ENCODE assay signal across 13 cellular contexts in the genomic region with DNA sequence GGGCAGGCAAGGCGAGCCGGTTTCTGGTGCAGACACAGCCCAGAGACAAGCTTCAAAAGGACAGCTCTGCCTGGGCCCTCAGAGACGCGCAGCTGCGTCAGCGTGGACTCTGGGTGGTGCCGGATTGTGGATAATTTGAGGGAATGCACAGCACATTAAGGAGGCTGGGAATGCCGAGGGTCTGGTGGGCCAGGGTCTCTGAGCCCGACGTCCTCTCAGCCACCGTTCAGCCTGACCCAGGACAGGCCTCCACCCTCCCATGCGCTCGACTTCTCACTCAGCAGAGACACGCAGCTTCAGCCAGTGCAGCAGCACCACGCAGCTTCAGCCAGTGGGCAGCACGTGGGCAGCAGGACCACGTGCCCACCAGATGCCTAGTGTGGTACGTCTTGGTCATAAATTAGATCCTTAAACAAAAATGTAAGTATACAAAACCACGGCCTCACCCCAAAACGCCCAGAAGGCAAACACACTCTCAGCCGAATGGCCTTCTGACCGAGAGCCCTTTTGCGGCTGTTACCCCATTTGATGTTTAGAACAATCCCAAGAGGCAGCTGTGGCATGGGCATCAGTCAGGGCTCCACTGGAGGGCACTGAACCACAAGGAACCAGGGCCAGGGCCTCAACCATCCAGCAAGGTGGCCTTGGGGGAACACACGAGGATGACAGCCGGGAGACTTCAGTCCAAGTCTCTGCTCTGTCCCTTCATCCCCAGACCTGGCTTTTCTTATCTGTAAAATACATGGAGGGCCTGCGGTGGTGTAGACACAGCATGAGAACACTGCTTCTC.
DNase-seq lines count a peak whose midpoint lies in the region; ATAC-seq and TF ChIP-seq lines count a peak whose summit lies in the region.
"Had no signal": no experiment of that assay in that cellular context is flagged by ENCODE, and none has a peak within 500 bp of the region (broad histone marks: within the 10 kb centered on the region; RNA-seq: fewer than 3 reads in every experiment).

No MANE protein-coding gene starts in this region.

- DNase-seq in ELR (ENCODE audit: low read depth): peak; percentile 18
- no peak for DNase-seq in Panc1 (ENCODE audit: low read depth, low spot score)
- peak; percentile 7 for DNase-seq in glomerular visceral epithelial cell (ENCODE audit: extremely low spot score)
- no peak for DNase-seq in sciatic nerve (ENCODE audit: low spot score)
- no peak for DNase-seq in NCI-H1694 treated with DMSO at 0.1 percent for 48 hours (lab: John Stamatoyannopoulos, UW)
- no peak for DNase-seq in activated gamma-delta T cell treated with Interleukin-2 at 50 U/mL for 16 hours
- no peak for DNase-seq in AML-193 (lab: John Stamatoyannopoulos, UW)
- DNase-seq: activated gamma-delta T cell, islet precursor cell, NCI-H1048, NCI-H526 had no signal

- in situ Hi-C loops in Panc1 (cut with HindIII; ENCODE audit: low pct_unique_long_range_greater_than_20kb, low sequenced_read_pairs): no loop called here

- H3K36me3 ChIP-seq in Panc1 (ENCODE audit: control insufficient read depth, insufficient read depth, low read length): no peaks in the 10 kb centered on the region
- H3K36me3 ChIP-seq: SJSA1 had no signal

- TF ChIP-seq CTCF in Panc1 (IDR thresholded peaks at IDR 0.05): no peak

- H3K4me1 ChIP-seq in Panc1 (ENCODE audit: control insufficient read depth, insufficient read depth, low read length): no peaks in the 10 kb centered on the region

- no TSS peak for BruUV-seq in Panc1 (replicated peaks; lab: Mats Ljungman, UMichigan)

- no peak overlapping the region for H3K27ac ChIP-seq in Panc1 (ENCODE audit: low read length)
- H3K27ac ChIP-seq: SJSA1 had no signal

- H3K27me3 ChIP-seq in Panc1 (ENCODE audit: control insufficient read depth, insufficient read depth, low read length): no peaks in the 10 kb centered on the region
- H3K27me3 ChIP-seq: SJSA1 had no signal

- intact Hi-C loops in Panc1 (cut with micrococcal nuclease; ENCODE audit: unreplicated experiment) (no loop called here), sciatic nerve (cut with DNase I) (no loop called here)

- no peak overlapping the region for H3K4me3 ChIP-seq in Panc1 (ENCODE audit: low read depth in 2 of 2, low read length in 2 of 2)
- H3K4me3 ChIP-seq: SJSA1 had no signal

- no peaks in the 10 kb centered on the region for H3K9me3 ChIP-seq in Panc1 (ENCODE audit: control insufficient read depth, insufficient read depth, low read depth, low read length)
- H3K9me3 ChIP-seq: SJSA1 had no signal

- CTCF ChIA-PET in Panc1 (lab: Charles Lee): no interaction called here

- peak; percentile 61; the same call in 1 of the 2 replicates for ATAC-seq in Panc1
- ATAC-seq in sciatic nerve: peak; percentile 11
- ATAC-seq in GM19328 (IDR thresholded peaks at IDR 0.05; ENCODE audit: unreplicated experiment): no peak

- POLR2A ChIA-PET in Panc1 (lab: Charles Lee): no interaction called here

Comparison
In these comparisons a context has a peak if more than half of its experiments do, and no peak if none do; other contexts are left out.
1. DNase-seq: peak in ELR (single experiment) and glomerular visceral epithelial cell (single experiment); none in Panc1 (single experiment), sciatic nerve (single experiment), NCI-H1694 treated with DMSO at 0.1 percent for 48 hours (single experiment), activated gamma-delta T cell treated with Interleukin-2 at 50 U/mL for 16 hours (single experiment) and AML-193 (0 of 2).